ENCODE assay signal across 11 cellular contexts in genomic region chr5:68273717-68274409, GRCh38. TPM values are rescaled to one million over a fixed set of nuclear protein-coding genes. Genes with fewer than 3 reads are reported as not detected.
DNase-seq lines count a peak whose midpoint lies in the region; ATAC-seq lines count a peak whose summit lies in the region.
"Had no signal": no experiment of that assay in that cellular context is flagged by ENCODE, and none has a peak within 500 bp of the region (broad histone marks: within the 10 kb centered on the region; RNA-seq: fewer than 3 reads in every experiment).

No MANE protein-coding gene starts in this region.

- peaks cover 54% of the 10 kb centered on the region for H3K36me3 Mint-ChIP-seq in activated T-helper 17 cell treated with anti-CD3 and anti-CD28 coated beads, Interleukin-2, amount 50 U/mL, for 72 hours (ENCODE audit: low read depth)
- peaks cover 25% of the 10 kb centered on the region for H3K36me3 Mint-ChIP-seq in natural killer cell treated with Interleukin-12 subunit alpha and Interleukin-12 subunit beta and Interleukin-15 and Interleukin-18, amount 100 ng/mL, for 72 hours

- H3K4me3 Mint-ChIP-seq in activated T-helper 17 cell treated with anti-CD3 and anti-CD28 coated beads, Interleukin-2, amount 50 U/mL, for 72 hours, result peak overlapping the region; percentile 73
- H3K4me3 Mint-ChIP-seq in natural killer cell treated with Interleukin-12 subunit alpha and Interleukin-12 subunit beta and Interleukin-15 and Interleukin-18, amount 100 ng/mL, for 72 hours, result peak overlapping the region; percentile 85

- H3K9me3 Mint-ChIP-seq in activated T-helper 17 cell treated with anti-CD3 and anti-CD28 coated beads, Interleukin-2, amount 50 U/mL, for 72 hours, result no peaks in the 10 kb centered on the region
- no peaks in the 10 kb centered on the region for H3K9me3 Mint-ChIP-seq in natural killer cell treated with Interleukin-12 subunit alpha and Interleukin-12 subunit beta and Interleukin-15 and Interleukin-18, amount 100 ng/mL, for 72 hours

- DNase-seq in natural killer cell treated with Interleukin-12 subunit alpha and Interleukin-12 subunit beta and Interleukin-15 and Interleukin-18, amount 100 ng/mL, for 72 hours (ENCODE audit: low spot score), result no peak
- no peak for DNase-seq in AML-193 (lab: John Stamatoyannopoulos, UW)
- no peak for DNase-seq in GOT3 (lab: John Stamatoyannopoulos, UW)
- DNase-seq in HT-29 (ENCODE audit: low spot score), result no peak
- no peak for DNase-seq in NCI-H2227 (lab: John Stamatoyannopoulos, UW; ENCODE audit: unreplicated experiment)
- DNase-seq: NCI-H774; psoas muscle; stimulated activated CD8-positive, alpha-beta memory T cell treated with anti-CD3 and anti-CD28 coated beads, Interleukin-4, amount 100 ng/mL, for 48 hours had no signal

- ATAC-seq in GM19025 (IDR thresholded peaks at IDR 0.05; ENCODE audit: low read depth, unreplicated experiment) (peak; percentile 55), HG02610 (IDR thresholded peaks at IDR 0.05; ENCODE audit: unreplicated experiment) (peak; percentile 46)
- no peak for ATAC-seq in activated T-helper 17 cell treated with anti-CD3 and anti-CD28 coated beads, Interleukin-2, amount 50 U/mL, for 72 hours (replicated peaks)
- no peak for ATAC-seq in natural killer cell treated with Interleukin-12 subunit alpha and Interleukin-12 subunit beta and Interleukin-15 and Interleukin-18, amount 100 ng/mL, for 72 hours
- ATAC-seq: psoas muscle had no signal

- no peaks in the 10 kb centered on the region for H3K27me3 Mint-ChIP-seq in activated T-helper 17 cell treated with anti-CD3 and anti-CD28 coated beads, Interleukin-2, amount 50 U/mL, for 72 hours
- H3K27me3 Mint-ChIP-seq in natural killer cell treated with Interleukin-12 subunit alpha and Interleukin-12 subunit beta and Interleukin-15 and Interleukin-18, amount 100 ng/mL, for 72 hours, result no peaks in the 10 kb centered on the region

- H3K27ac Mint-ChIP-seq in activated T-helper 17 cell treated with anti-CD3 and anti-CD28 coated beads, Interleukin-2, amount 50 U/mL, for 72 hours, result peak overlapping the region; percentile 94
- peak overlapping the region; percentile 91 to 100 for H3K27ac Mint-ChIP-seq in natural killer cell treated with Interleukin-12 subunit alpha and Interleukin-12 subunit beta and Interleukin-15 and Interleukin-18, amount 100 ng/mL, for 72 hours

- H3K4me1 Mint-ChIP-seq in activated T-helper 17 cell treated with anti-CD3 and anti-CD28 coated beads, Interleukin-2, amount 50 U/mL, for 72 hours, result peaks cover 53% of the 10 kb centered on the region
- H3K4me1 Mint-ChIP-seq in natural killer cell treated with Interleukin-12 subunit alpha and Interleukin-12 subunit beta and Interleukin-15 and Interleukin-18, amount 100 ng/mL, for 72 hours (ENCODE audit: low read depth in 2 of 2), result peaks cover 61 to 84% of the 10 kb centered on the region in 2 donors

RNA-seq across cellular contexts. Expression of gene PIK3R1, which starts 58.3 kb away (rescaled TPM):
- total RNA-seq in activated T-helper 17 cell treated with anti-CD3 and anti-CD28 coated beads, Interleukin-2, amount 50 U/mL, for 72 hours, result 10 to 100 TPM; 47.5 to 57.0 TPM
- total RNA-seq in natural killer cell treated with Interleukin-12 subunit alpha and Interleukin-12 subunit beta and Interleukin-15 and Interleukin-18, amount 100 ng/mL, for 72 hours, result 100 to 1,000 TPM; 141 to 195 TPM
- total RNA-seq in HT-29 (2014; rRNA removed; shearing (Covaris generic)), result 31.3 and 33.4 TPM in 2 replicates

Comparison
In these comparisons a context has a peak if more than half of its experiments do, and no peak if none do; other contexts are left out.
1. ATAC-seq: peak in GM19025 (single experiment) and HG02610 (single experiment); none in activated T-helper 17 cell treated with anti-CD3 and anti-CD28 coated beads, Interleukin-2, amount 50 U/mL, for 72 hours (single experiment) and natural killer cell treated with Interleukin-12 subunit alpha and Interleukin-12 subunit beta and Interleukin-15 and Interleukin-18, amount 100 ng/mL, for 72 hours (0 of 2).